13 cellular contexts compared by ENCODE assay signal in the genomic region with DNA sequence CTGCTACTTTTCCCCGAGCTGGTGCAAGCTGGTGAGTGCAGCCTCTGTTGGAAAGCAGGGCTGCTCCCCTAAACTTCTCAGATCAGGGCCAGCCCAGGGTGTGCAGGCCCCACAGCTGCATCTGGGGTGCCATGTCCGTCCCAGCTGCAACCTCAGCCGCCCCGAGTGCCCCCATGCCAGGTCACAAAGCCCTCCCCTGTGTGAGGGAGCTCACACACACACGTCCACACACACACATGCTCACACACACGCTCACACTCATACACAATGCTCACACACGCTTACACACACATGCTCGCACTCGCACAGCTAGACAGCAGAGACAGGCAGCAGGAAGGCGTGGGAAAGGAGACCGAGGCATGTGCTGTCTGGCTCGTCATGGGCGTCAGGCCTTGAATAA. TPM values are rescaled to one million over a fixed set of nuclear protein-coding genes. Genes with fewer than 3 reads are reported as not detected.
DNase-seq lines count a peak whose midpoint lies in the region; ATAC-seq, FAIRE-seq and TF ChIP-seq lines count a peak whose summit lies in the region.
"Had no signal": no experiment of that assay in that cellular context is flagged by ENCODE, and none has a peak within 500 bp of the region (broad histone marks: within the 10 kb centered on the region; RNA-seq: fewer than 3 reads in every experiment).

No MANE protein-coding gene starts in this region.

- no peak for TF ChIP-seq EP300 in GM12878 (IDR thresholded peaks at IDR 0.05; ENCODE audit: borderline replicate concordance in 1 of 2, control insufficient read depth in 1 of 2, low read depth in 2 of 2, low read length in 2 of 2)

- no peak overlapping the region for H3K4me3 Mint-ChIP-seq in Caco-2 (ENCODE audit: unreplicated experiment)
- no peak overlapping the region for H3K4me3 Mint-ChIP-seq in nephron progenitor cell

- no peak for FAIRE-seq in GM12878 (lab: Jason Lieb, UNC)
- FAIRE-seq in kidney (lab: Jason Lieb, UNC): no peak
- FAIRE-seq: RCC 7860 had no signal

- in situ Hi-C loops in GM12878 (cut with MboI): loop anchor here (25.0 kb wide), 1 partner anchor 1352 kb away; no protein-coding TSS in a partner anchor

- CTCF ChIA-PET in Caco-2 (lab: Charles Lee) (no interaction called here), GM12878 (lab: Yijun Ruan, JAX) (interaction anchor here (1.4 to 1.6 kb wide), 3 partner anchors 41 to 188 kb away, joined by 3 to 11 read pairs (median 4); a partner anchor contains a TSS)

- ATAC-seq in GM12878: no peak
- no peak for ATAC-seq in GM19035 (IDR thresholded peaks at IDR 0.05; ENCODE audit: unreplicated experiment)

- no peaks in the 10 kb centered on the region for H3K79me2 ChIP-seq in ACC112 (ENCODE audit: control insufficient read depth, insufficient read depth, low read length, unreplicated experiment)
- H3K79me2 ChIP-seq in GM12878 (ENCODE audit: control insufficient read depth, insufficient read depth, low read length): no peaks in the 10 kb centered on the region

- H3K4me2 ChIP-seq in GM12878 (ENCODE audit: control insufficient read depth, insufficient read depth): no peak overlapping the region

- H3K4me1 Mint-ChIP-seq in Caco-2 (ENCODE audit: low read depth, unreplicated experiment) (no peaks in the 10 kb centered on the region), nephron progenitor cell (peaks cover 50% of the 10 kb centered on the region)

- TF ChIP-seq RAD21 in GM12878 (IDR thresholded peaks at IDR 0.05; ENCODE audit: insufficient read depth, low read depth, low read length): no peak

- H3K27ac Mint-ChIP-seq in Caco-2 (ENCODE audit: unreplicated experiment) (peak overlapping the region; percentile 18), nephron progenitor cell (peak overlapping the region; percentile 37)

- SMC1A ChIA-PET in GM12878 (lab: Charles Lee; ENCODE audit: uncharacterized antibody, unreplicated experiment): interaction anchor here (1.0 to 4.0 kb wide), 2 partner anchors 41 to 94 kb away, joined by 3 to 28 read pairs; a partner anchor contains a TSS

- DNase-seq in Caco-2: no peak
- DNase-seq in GM12878 (ENCODE audit: low read depth, low spot score): no peak
- no peak for DNase-seq in nephron progenitor cell
- no peak for DNase-seq in GOT3 (lab: John Stamatoyannopoulos, UW)
- DNase-seq in dedifferentiated amniotic fluid mesenchymal stem cell (ENCODE audit: extremely low spot score): no peak
- no peak for DNase-seq in kidney
- DNase-seq: HCEC 1CT, NCI-H1436 treated with DMSO at 0.1 percent for 48 hours, NCI-H2081, NCI-H524 had no signal

- H3K36me3 ChIP-seq in ACC112 (ENCODE audit: insufficient read depth, low read length) (peaks cover 15% of the 10 kb centered on the region; the same call in 1 of the 2 replicates), Caco-2 (ENCODE audit: control insufficient read depth, insufficient read depth, low read length) (peaks cover 1% of the 10 kb centered on the region), GM12878 (ENCODE audit: control insufficient read depth in 2 of 2, insufficient read depth in 2 of 2, low read length in 1 of 2) (peaks cover 3 to 4% of the 10 kb centered on the region in 2 experiments; a peak in 2 of 4 replicates), kidney (ENCODE audit: control insufficient read depth in 1 of 2, insufficient read depth in 2 of 2, low read length in 2 of 2) (peaks cover 22 to 47% of the 10 kb centered on the region in 2 donors)

- no peak overlapping the region for H2AFZ ChIP-seq in ACC112 (ENCODE audit: low read length, unreplicated experiment)
- no peak overlapping the region for H2AFZ ChIP-seq in GM12878 (ENCODE audit: control insufficient read depth, low read depth, low read length)

- no peak for TF ChIP-seq CTCF in Caco-2 (IDR thresholded peaks at IDR 0.05; ENCODE audit: insufficient read depth in 1 of 2, low read depth in 1 of 2, low read length in 1 of 2, severe bottlenecking in 1 of 2, unreplicated experiment in 1 of 2)
- no peak for TF ChIP-seq CTCF in GM12878 (IDR thresholded peaks at IDR 0.05 in 2 of 3, conservative IDR thresholded peaks at IDR 0.05 in 1 of 3; ENCODE audit: control insufficient read depth in 2 of 3, extremely low read depth in 1 of 3, insufficient read depth in 1 of 3, low read depth in 3 of 3, low read length in 3 of 3)
- no peak for TF ChIP-seq CTCF in nephron progenitor cell (IDR thresholded peaks at IDR 0.05)
- TF ChIP-seq CTCF in kidney (IDR thresholded peaks at IDR 0.05; ENCODE audit: borderline replicate concordance, extremely low read depth, insufficient read depth): no peak

- H3K9me3 ChIP-seq in Caco-2 (no peaks in the 10 kb centered on the region), GM12878 (replicated peaks; ENCODE audit: control insufficient read depth, insufficient read depth, low read length) (no peaks in the 10 kb centered on the region), kidney (ENCODE audit: control insufficient read depth in 1 of 2, low read length in 2 of 2) (no peaks in the 10 kb centered on the region)

- H3K9me3 Mint-ChIP-seq in Caco-2 (ENCODE audit: unreplicated experiment): no peaks in the 10 kb centered on the region
- H3K9me3 Mint-ChIP-seq in nephron progenitor cell: no peaks in the 10 kb centered on the region

- H3K4me3 ChIP-seq in ACC112 (ENCODE audit: low read depth, low read length): no peak overlapping the region
- no peak overlapping the region for H3K4me3 ChIP-seq in Caco-2 (ENCODE audit: low read depth, low read length)
- no peak overlapping the region for H3K4me3 ChIP-seq in GM12878
- H3K4me3 ChIP-seq in kidney (ENCODE audit: low read length in 2 of 2): no peak overlapping the region

- 91% methylated on average over 13 of the region's 13 CpGs for WGBS in GM12878 (ENCODE audit: insufficient coverage, insufficient replicate concordance, low lambda C conversion rate, missing lambda C conversion rate)

- H3K27me3 ChIP-seq in ACC112 (ENCODE audit: insufficient read depth, low read length) (no peaks in the 10 kb centered on the region), Caco-2 (replicated peaks; ENCODE audit: control insufficient read depth, insufficient read depth, low read length) (no peaks in the 10 kb centered on the region), GM12878 (replicated peaks in 1 of 2; ENCODE audit: control insufficient read depth in 2 of 2, insufficient read depth in 2 of 2, low read length in 1 of 2) (no peaks in the 10 kb centered on the region)

- intact Hi-C loops in Caco-2 (cut with micrococcal nuclease; ENCODE audit: unreplicated experiment): loop anchor here (5.0 kb wide), 1 partner anchor 73 kb away; no protein-coding TSS in a partner anchor
- intact Hi-C loops in GM12878 (cut with micrococcal nuclease; ENCODE audit: unreplicated experiment): no loop called here
- intact Hi-C loops in kidney (cut with DNase I): no loop called here

- POLR2A ChIA-PET in Caco-2 (lab: Charles Lee): interaction anchor here (0.6 kb wide), 1 partner anchor 38 kb away, joined by 3 read pairs; no protein-coding TSS in a partner anchor
- POLR2A ChIA-PET in GM12878 (lab: Charles Lee): no interaction called here

- H3K36me3 Mint-ChIP-seq in Caco-2 (ENCODE audit: insufficient read depth, unreplicated experiment): peaks cover 15% of the 10 kb centered on the region
- peaks cover 25% of the 10 kb centered on the region for H3K36me3 Mint-ChIP-seq in nephron progenitor cell (ENCODE audit: low read depth)

- H3K27me3 Mint-ChIP-seq in Caco-2 (ENCODE audit: insufficient read depth, unreplicated experiment): no peaks in the 10 kb centered on the region
- H3K27me3 Mint-ChIP-seq in nephron progenitor cell (ENCODE audit: low read depth, poor library complexity): peaks cover 5% of the 10 kb centered on the region

- H3K9ac ChIP-seq in GM12878 (ENCODE audit: control insufficient read depth, insufficient read depth, low read length): no peak overlapping the region
- no peak overlapping the region for H3K9ac ChIP-seq in kidney (ENCODE audit: low read length in 2 of 2)

- 0 out of 2 replicates have a peak, but pooled peaks have one; percentile 33 for TF ChIP-seq POLR2A in GM12878 (IDR thresholded peaks at IDR 0.05; ENCODE audit: low read depth, low read length)

- H3K27ac ChIP-seq in ACC112 (ENCODE audit: low read depth, low read length) (peak overlapping the region; percentile 96; the same call in 1 of the 2 replicates), GM12878 (ENCODE audit: control insufficient read depth, insufficient read depth) (no peak overlapping the region), kidney (ENCODE audit: low read depth in 2 of 2, low read length in 2 of 2) (no peak overlapping the region)

- no peaks in the 10 kb centered on the region for H4K20me1 ChIP-seq in GM12878 (ENCODE audit: control insufficient read depth, insufficient read depth)

- no TSS peak for BruUV-seq in Caco-2 (replicated peaks; lab: Mats Ljungman, UMichigan)
- BruUV-seq in GM12878 (replicated peaks; lab: Mats Ljungman, UMichigan): no TSS peak

- RAD21 ChIA-PET in GM12878 (lab: Charles Lee; ENCODE audit: unreplicated experiment): no interaction called here

- H3K4me1 ChIP-seq in ACC112 (ENCODE audit: control insufficient read depth, insufficient read depth, low read length, unreplicated experiment): peaks cover 29% of the 10 kb centered on the region
- H3K4me1 ChIP-seq in Caco-2: peaks cover 20% of the 10 kb centered on the region
- peaks cover 12% of the 10 kb centered on the region for H3K4me1 ChIP-seq in GM12878 (ENCODE audit: control insufficient read depth, insufficient read depth, low read length)
- peaks cover 0 to 9% of the 10 kb centered on the region in 2 donors for H3K4me1 ChIP-seq in kidney (ENCODE audit: control insufficient read depth in 1 of 2, insufficient read depth in 1 of 2, low read depth in 1 of 2, low read length in 2 of 2)

TF ChIP-seq in GM12878, 131 proteins besides CTCF, POLR2A, EP300 and RAD21 (continues in another document):
- TF ChIP-seq SIX5 (IDR thresholded peaks at IDR 0.05; ENCODE audit: low read depth, low read length, severe bottlenecking): no peak

RNA-seq across cellular contexts. Expression of a gene that starts 55.4 kb away (rescaled TPM):
- 63.7 and 69.2 TPM in 2 replicates for total RNA-seq in Caco-2 (2022)
- 3.7 and 4.0 TPM in 2 replicates for total RNA-seq in GM12878 (2013; cell fraction: nucleolus; rRNA removed)
- 15.9 and 19.3 TPM in 2 replicates for total RNA-seq in GM12878 (2014; rRNA removed)
- 15.0 and 15.6 TPM in 2 replicates for total RNA-seq in GM12878 (2014; rRNA removed; fragmentation: Illumina TruSeq; extraction: Trizol)
- total RNA-seq in GM12878 (2021): 17.5 and 20.6 TPM in 2 replicates
- 7.0 TPM for polyA plus RNA-seq in GM12878 (2011; ENCODE audit: low read depth)
- polyA plus RNA-seq in GM12878 (2011; rRNA removed): 18.4 and 20.0 TPM in 2 replicates
- 16.3 and 19.4 TPM in 2 replicates for polyA plus RNA-seq in GM12878 (2011; cell fraction: cytosol; rRNA removed)
- 13.3 and 14.5 TPM in 2 replicates for polyA plus RNA-seq in GM12878 (2011; cell fraction: nucleus; rRNA removed)
- polyA plus RNA-seq in GM12878 (2012): 12.1 and 12.4 TPM in 2 replicates
- 16.1 and 19.8 TPM in 2 replicates for polyA plus RNA-seq in GM12878 (2014; fragmentation: Illumina TruSeq; extraction: Trizol)
- polyA plus RNA-seq in GM12878 (2014; fragmentation: Nextera tagmentation; extraction: Ambion mirVana): 10 to 100 TPM in 1 of 2 experiments, 1 to 10 TPM in 1; 4.4 to 12.4 TPM
- polyA plus RNA-seq in GM12878 (2014; rRNA removed): 16.9 and 17.0 TPM in 2 replicates
- 10 to 100 TPM; 74.4 to 78.7 TPM for polyA plus RNA-seq in GM12878 (2016; fragmentation: Nextera tagmentation; extraction: Ambion mirVana)
- polyA minus RNA-seq in GM12878 (2011; rRNA and poly(A)+ RNA removed): 9.1 TPM in 2 replicates
- polyA minus RNA-seq in GM12878 (2011; cell fraction: cytosol; rRNA and poly(A)+ RNA removed): 4.1 and 4.9 TPM in 2 replicates
- polyA minus RNA-seq in GM12878 (2011; cell fraction: nucleus; rRNA and poly(A)+ RNA removed): 2.1 and 5.4 TPM in 2 replicates
- total RNA-seq in kidney: 74.0 TPM
- 236 TPM for polyA plus RNA-seq in kidney (ENCODE audit: insufficient read depth, low read depth, low replicate concordance)
